ENCODE assay signal across 17 cellular contexts in genomic region chr6:56329296-56330050, GRCh38.
DNase-seq lines count a peak whose midpoint lies in the region; ATAC-seq and TF ChIP-seq lines count a peak whose summit lies in the region.
"Had no signal": no experiment of that assay in that cellular context is flagged by ENCODE, and none has a peak within 500 bp of the region (broad histone marks: within the 10 kb centered on the region; RNA-seq: fewer than 3 reads in every experiment).

No MANE protein-coding gene starts in this region.

- no peaks in the 10 kb centered on the region for H4K20me1 ChIP-seq in osteoblast (ENCODE audit: insufficient read depth, low read length)

- H3K36me3 ChIP-seq in SJCRH30 (no peaks in the 10 kb centered on the region), osteoblast (ENCODE audit: insufficient read depth, low read length) (no peaks in the 10 kb centered on the region)
- H3K36me3 ChIP-seq: esophagus muscularis mucosa, vagina had no signal

- no peaks in the 10 kb centered on the region for H3K79me2 ChIP-seq in osteoblast (ENCODE audit: insufficient read depth, low read length)

- H3K4me3 ChIP-seq in SJCRH30 (peak overlapping the region; percentile 28), osteoblast (ENCODE audit: insufficient read depth, low read length) (no peak overlapping the region)
- H3K4me3 ChIP-seq: esophagus muscularis mucosa, psoas muscle, SK-N-MC, vagina had no signal

- H3K4me2 ChIP-seq in osteoblast (ENCODE audit: insufficient read depth, low read length) = peak overlapping the region; percentile 26

- ATAC-seq in GM18907 (IDR thresholded peaks at IDR 0.05; ENCODE audit: unreplicated experiment) (peak; percentile 59), HG03378 (IDR thresholded peaks at IDR 0.05; ENCODE audit: unreplicated experiment) (no peak), GM21786 (IDR thresholded peaks at IDR 0.05; ENCODE audit: unreplicated experiment) (no peak)
- ATAC-seq: psoas muscle, WTC11 had no signal

- DNase-seq in SJCRH30 (peak; percentile 5 to 42), fibroblast of peridontal ligament (ENCODE audit: extremely low read depth) (peak; percentile 73), osteoblast (ENCODE audit: insufficient read length, low spot score, missing footprints) (peak; percentile 62), GF-D8 (lab: John Stamatoyannopoulos, UW) (no peak), SKM-1 (lab: John Stamatoyannopoulos, UW; ENCODE audit: unreplicated experiment) (no peak)
- DNase-seq: activated naive CD4-positive, alpha-beta T cell treated with Interleukin-2 at 50 U/mL for 16 hours; NCI-H2171 treated with DMSO at 0.1 percent for 48 hours; psoas muscle; stimulated activated naive CD4-positive, alpha-beta T cell had no signal

- H3K27me3 ChIP-seq in SJCRH30 = no peaks in the 10 kb centered on the region
- H3K27me3 ChIP-seq in osteoblast (ENCODE audit: insufficient read depth, low read length) = no peaks in the 10 kb centered on the region
- H3K27me3 ChIP-seq: esophagus muscularis mucosa, vagina had no signal

- H3K9me3 ChIP-seq in SJCRH30 (replicated peaks) (no peaks in the 10 kb centered on the region), osteoblast (ENCODE audit: low read depth, low read length) (no peaks in the 10 kb centered on the region)
- H3K9me3 ChIP-seq: esophagus muscularis mucosa, psoas muscle, vagina had no signal

- peak overlapping the region; percentile 68 for H3K27ac ChIP-seq in SJCRH30
- H3K27ac ChIP-seq in osteoblast (ENCODE audit: low read depth, low read length) = peak overlapping the region; percentile 45
- H3K27ac ChIP-seq: C4-2B, esophagus muscularis mucosa, psoas muscle, SK-N-MC, vagina had no signal

- H3K4me1 ChIP-seq in SJCRH30 = peaks cover 13% of the 10 kb centered on the region
- H3K4me1 ChIP-seq in osteoblast (ENCODE audit: insufficient read depth, low read length) = peaks cover 20% of the 10 kb centered on the region
- H3K4me1 ChIP-seq: psoas muscle, vagina had no signal

- no peak for TF ChIP-seq CTCF in osteoblast (IDR thresholded peaks at IDR 0.05; ENCODE audit: extremely low read depth, low read depth, low read length)

- H2AFZ ChIP-seq in osteoblast (ENCODE audit: low read length) = peak overlapping the region; percentile 1

Comparison
In these comparisons a context has a peak if more than half of its experiments do, and no peak if none do; other contexts are left out.
1. DNase-seq: peak in SJCRH30 (2 of 2), fibroblast of peridontal ligament (single experiment) and osteoblast (single experiment); none in GF-D8 (single experiment) and SKM-1 (single experiment).